In genomic region chr21:41149199-41149598, GRCh38 we compare ENCODE assay signal across 31 cellular contexts.
"Had no signal": no experiment of that assay in that cellular context is flagged by ENCODE, and none has a peak within 500 bp of the region (broad histone marks: within the 10 kb centered on the region; RNA-seq: fewer than 3 reads in every experiment).

No MANE protein-coding gene starts in this region.

- H3K36me3 Mint-ChIP-seq: immature natural killer cell, mesothelial cell of epicardium, type B pancreatic cell had no signal

- H3K27ac ChIP-seq: colonic mucosa, ovary, psoas muscle, skin epidermis, spleen, testis, tibial artery, uterus had no signal

- H3K4me3 ChIP-seq: colonic mucosa, esophagus squamous epithelium, lung, mucosa of descending colon, ovary, psoas muscle, skin epidermis, spleen, testis, tibial artery, uterus had no signal

- ATAC-seq: left ventricle myocardium superior; mucosa of descending colon; psoas muscle; stimulated activated naive CD8-positive, alpha-beta T cell treated with anti-CD3 and anti-CD28 coated beads, Interleukin-15, Interleukin-2, amounts not matched to agents 100 U/mL and 50 U/mL, for 24 hours had no signal

- H3K27ac Mint-ChIP-seq: immature natural killer cell; mesothelial cell of epicardium; naive B cell; stimulated activated memory B cell treated with anti-CD40 and anti-IgM and Interleukin-4, amounts not matched to agents 10 μg/mL and 1 μg/mL and 100 μg/mL, for 72 hours; type B pancreatic cell had no signal

- H3K36me3 ChIP-seq: colonic mucosa, esophagus squamous epithelium, ovary, spleen, tibial artery, uterus had no signal

- H3K4me1 Mint-ChIP-seq: immature natural killer cell, mesothelial cell of epicardium had no signal

- FAIRE-seq: endometrium, keratinocyte had no signal

- DNase-seq: colonic mucosa; dermis blood vessel endothelial cell; effector memory CD4-positive, alpha-beta T cell; erythroblast; esophagus squamous epithelium; foreskin melanocyte; hypothalamus; immature natural killer cell; left ventricle myocardium superior; mesenchymal stem cell; mucosa of descending colon; naive B cell; occipital lobe; ovary; posterior cingulate gyrus; psoas muscle; right cardiac atrium; spleen; stimulated activated CD4-positive, alpha-beta T cell treated with anti-CD3 and anti-CD28 coated beads, Interleukin-4, amount 100 ng/mL, for 4 hours; stimulated activated naive CD8-positive, alpha-beta T cell treated with anti-CD3 and anti-CD28 coated beads, Interleukin-15, Interleukin-2, amounts not matched to agents 100 U/mL and 50 U/mL, for 24 hours; substantia nigra; testis; tibial artery; uterus had no signal

- H3K4me3 Mint-ChIP-seq: immature natural killer cell; mesothelial cell of epicardium; stimulated activated memory B cell treated with anti-CD40 and anti-IgM and Interleukin-4, amounts not matched to agents 10 μg/mL and 1 μg/mL and 100 μg/mL, for 72 hours; type B pancreatic cell had no signal

- H3K27me3 ChIP-seq: colonic mucosa, ovary, spleen, testis, uterus had no signal

- H3K4me1 ChIP-seq: colonic mucosa, psoas muscle, spleen, testis, uterus had no signal

- H3K9me3 ChIP-seq: colonic mucosa, esophagus squamous epithelium, mucosa of descending colon, ovary, psoas muscle, testis, tibial artery, uterus had no signal

- H3K9me3 Mint-ChIP-seq: immature natural killer cell, mesothelial cell of epicardium, type B pancreatic cell had no signal
